Comparison of ENCODE assay signal across 8 cellular contexts in genomic region chr1:159854693-159855192, GRCh38. TPM values are rescaled to one million over a fixed set of nuclear protein-coding genes. Genes with fewer than 3 reads are reported as not detected.
DNase-seq lines count a peak whose midpoint lies in the region; ATAC-seq and TF ChIP-seq lines count a peak whose summit lies in the region.

No MANE protein-coding gene starts in this region.

- H3K4me1 Mint-ChIP-seq in activated CD4-positive, alpha-beta memory T cell treated with anti-CD3 and anti-CD28 coated beads, Interleukin-2, amount 10 ng/mL, durations not matched to agents 7 days and 5 days: peaks cover 10% of the 10 kb centered on the region

- ATAC-seq in GM18517 (IDR thresholded peaks at IDR 0.05; ENCODE audit: unreplicated experiment) (peak; percentile 76), HG02970 (IDR thresholded peaks at IDR 0.05; ENCODE audit: low FRiP score, unreplicated experiment) (peak; percentile 76)

- no peaks in the 10 kb centered on the region for H3K9me2 ChIP-seq in OCI-LY7 (ENCODE audit: insufficient read depth, low read length)

- no peaks in the 10 kb centered on the region for H3K27me3 ChIP-seq in liver (ENCODE audit: control insufficient read depth in 4 of 4, insufficient read depth in 4 of 4, low read length in 3 of 4)

- CTCF ChIA-PET in activated CD4-positive, alpha-beta memory T cell treated with anti-CD3 and anti-CD28 coated beads, Interleukin-2, amount 10 ng/mL, durations not matched to agents 7 days and 5 days (lab: Charles Lee): interaction anchor here (1.1 to 4.5 kb wide), 2 partner anchors 35 to 56 kb away, joined by 5 to 21 read pairs; no protein-coding TSS in a partner anchor
- CTCF ChIA-PET in OCI-LY7 (lab: Charles Lee; ENCODE audit: unreplicated experiment): no interaction called here

- H3K9me3 ChIP-seq in liver (ENCODE audit: control insufficient read depth in 4 of 4, low read length in 3 of 4): no peaks in the 10 kb centered on the region
- no peaks in the 10 kb centered on the region for H3K9me3 ChIP-seq in OCI-LY7 (ENCODE audit: low read length)

- no peaks in the 10 kb centered on the region for H3K79me2 ChIP-seq in OCI-LY7 (ENCODE audit: insufficient read depth, low read depth, low read length)

- H3K4me3 ChIP-seq in liver (ENCODE audit: low read depth in 1 of 3, low read length in 3 of 3) (peak overlapping the region in 2 of 3 donors; percentile 46 to 54), OCI-LY7 (ENCODE audit: low read depth, low read length, poor library complexity, severe bottlenecking) (no peak overlapping the region)

- intact Hi-C loops in OCI-LY7 (cut with micrococcal nuclease; ENCODE audit: unreplicated experiment): no loop called here

- no peaks in the 10 kb centered on the region for H4K20me1 ChIP-seq in OCI-LY7 (ENCODE audit: insufficient read depth, low read length)

- no TSS peak for BruUV-seq in OCI-LY7 (replicated peaks; lab: Mats Ljungman, UMichigan)

- WGBS in liver: 1% methylated on average over 59 of the region's 59 CpGs

- no peak for TF ChIP-seq RAD21 in liver (IDR thresholded peaks at IDR 0.05)

- TF ChIP-seq CTCF in liver (IDR thresholded peaks at IDR 0.05; ENCODE audit: low read depth, low read length, missing input control) (no peak), OCI-LY7 (conservative IDR thresholded peaks at IDR 0.05; ENCODE audit: low read length) (no peak)

- DNase-seq in NCI-H345 treated with DMSO at 0.1 percent for 48 hours (lab: John Stamatoyannopoulos, UW; ENCODE audit: unreplicated experiment) (peak; percentile 53), dermis blood vessel endothelial cell (peak; percentile 83), OCI-LY7 (ENCODE audit: low spot score) (no peak)
- DNase-seq in activated CD4-positive, alpha-beta memory T cell treated with anti-CD3 and anti-CD28 coated beads, Interleukin-2, amount 10 ng/mL, durations not matched to agents 7 days and 5 days: peak; percentile 82
- peak; percentile 38 for DNase-seq in stimulated activated CD4-positive, alpha-beta T cell treated with anti-CD3 and anti-CD28 coated beads, Interleukin-2, amount 100 ng/mL, for 4 hours (ENCODE audit: low read depth)

- no peak overlapping the region for H3K4me2 ChIP-seq in OCI-LY7 (ENCODE audit: low read length)

- H3K4me3 Mint-ChIP-seq in activated CD4-positive, alpha-beta memory T cell treated with anti-CD3 and anti-CD28 coated beads, Interleukin-2, amount 10 ng/mL, durations not matched to agents 7 days and 5 days: peak overlapping the region; percentile 78

- H3K27ac Mint-ChIP-seq in activated CD4-positive, alpha-beta memory T cell treated with anti-CD3 and anti-CD28 coated beads, Interleukin-2, amount 10 ng/mL, durations not matched to agents 7 days and 5 days: peak overlapping the region; percentile 27

- no peaks in the 10 kb centered on the region for H3K27me3 Mint-ChIP-seq in activated CD4-positive, alpha-beta memory T cell treated with anti-CD3 and anti-CD28 coated beads, Interleukin-2, amount 10 ng/mL, durations not matched to agents 7 days and 5 days

- H3K9ac ChIP-seq in liver (ENCODE audit: low read depth in 1 of 2, low read length in 2 of 2): no peak overlapping the region

- H3K9me3 Mint-ChIP-seq in activated CD4-positive, alpha-beta memory T cell treated with anti-CD3 and anti-CD28 coated beads, Interleukin-2, amount 10 ng/mL, durations not matched to agents 7 days and 5 days: no peaks in the 10 kb centered on the region

- H3K4me1 ChIP-seq in liver (ENCODE audit: control insufficient read depth in 4 of 4, insufficient read depth in 4 of 4, low read length in 3 of 4) (peaks cover 4 to 12% (median 7%) of the 10 kb centered on the region in 4 donors), OCI-LY7 (ENCODE audit: insufficient read depth, low read length, poor library complexity, severe bottlenecking) (no peaks in the 10 kb centered on the region)

- no peaks in the 10 kb centered on the region for H3K36me3 ChIP-seq in liver (ENCODE audit: control insufficient read depth in 4 of 4, insufficient read depth in 3 of 4, low read depth in 1 of 4, low read length in 3 of 4)
- H3K36me3 ChIP-seq in OCI-LY7 (ENCODE audit: insufficient read depth, low read length): no peaks in the 10 kb centered on the region

- H3K36me3 Mint-ChIP-seq in activated CD4-positive, alpha-beta memory T cell treated with anti-CD3 and anti-CD28 coated beads, Interleukin-2, amount 10 ng/mL, durations not matched to agents 7 days and 5 days (ENCODE audit: low read depth): no peaks in the 10 kb centered on the region

- POLR2A ChIA-PET in activated CD4-positive, alpha-beta memory T cell treated with anti-CD3 and anti-CD28 coated beads, Interleukin-2, amount 10 ng/mL, durations not matched to agents 7 days and 5 days (lab: Charles Lee): interaction anchor here (1.3 to 1.5 kb wide), 3 partner anchors 13 to 55 kb away, joined by 3 to 5 read pairs (median 4); partner anchors contain the start of gene SLAMF8
- POLR2A ChIA-PET in OCI-LY7 (lab: Charles Lee): no interaction called here

- no peak overlapping the region for H2AFZ ChIP-seq in OCI-LY7 (ENCODE audit: low read length)

- H3K27ac ChIP-seq in liver (ENCODE audit: low read depth in 1 of 2, low read length in 2 of 2) (peak overlapping the region; percentile 56 to 75), OCI-LY7 (ENCODE audit: low read depth, low read length, poor library complexity, severe bottlenecking) (no peak overlapping the region)

TF ChIP-seq in liver, 16 proteins besides CTCF, POLR2A, EP300 and RAD21:
- TF ChIP-seq GABPA (IDR thresholded peaks at IDR 0.05 in 1 of 2, conservative IDR thresholded peaks at IDR 0.05 in 1 of 2) (no peak), SP1 (IDR thresholded peaks at IDR 0.05) (no peak), FOXA2 (IDR thresholded peaks at IDR 0.05) (no peak), RXRA (IDR thresholded peaks at IDR 0.05) (no peak), MAX (IDR thresholded peaks at IDR 0.05) (no peak)

RNA-seq across cellular contexts. Expression of gene VSIG8, which starts 7.7 kb away (rescaled TPM):
- not detected for total RNA-seq in activated CD4-positive, alpha-beta memory T cell treated with anti-CD3 and anti-CD28 coated beads, Interleukin-2, amount 10 ng/mL, durations not matched to agents 7 days and 5 days
- total RNA-seq in dermis blood vessel endothelial cell (0.09 TPM in 1 of 2 replicates, not detected in the other), liver (under 1 TPM in 1 of 2 donors, not detected in 1; 0.08 TPM), OCI-LY7 (2022) (not detected in 2 replicates)
- not detected for polyA plus RNA-seq in liver
- total RNA-seq in OCI-LY7 (2014; rRNA removed; shearing (Covaris generic)): not detected in 2 replicates

RNA-seq across cellular contexts. Expression of gene SLAMF8, which starts 28.1 kb away (rescaled TPM):
- total RNA-seq in activated CD4-positive, alpha-beta memory T cell treated with anti-CD3 and anti-CD28 coated beads, Interleukin-2, amount 10 ng/mL, durations not matched to agents 7 days and 5 days: under 1 TPM; 0.10 to 0.15 TPM
- not detected in 2 replicates for total RNA-seq in dermis blood vessel endothelial cell
- 1 to 10 TPM in 1 of 2 donors, under 1 TPM in 1; 0.28 to 1.2 TPM for total RNA-seq in liver
- 1 to 10 TPM; 1.1 to 1.6 TPM for polyA plus RNA-seq in liver
- total RNA-seq in OCI-LY7 (2014; rRNA removed; shearing (Covaris generic)): not detected in 2 replicates
- not detected in 2 replicates for total RNA-seq in OCI-LY7 (2022)

RNA-seq across cellular contexts. Expression of gene CFAP45, which starts 45.2 kb away (rescaled TPM):
- total RNA-seq in activated CD4-positive, alpha-beta memory T cell treated with anti-CD3 and anti-CD28 coated beads, Interleukin-2, amount 10 ng/mL, durations not matched to agents 7 days and 5 days: 1 to 10 TPM; 1.0 to 1.3 TPM
- total RNA-seq in dermis blood vessel endothelial cell: 0.17 and 0.19 TPM in 2 replicates
- total RNA-seq in liver: not detected
- under 1 TPM; 0.03 to 0.24 TPM for polyA plus RNA-seq in liver
- total RNA-seq in OCI-LY7 (2014; rRNA removed; shearing (Covaris generic)): 0.57 TPM in 1 of 2 replicates, not detected in the other
- 0.63 and 0.85 TPM in 2 replicates for total RNA-seq in OCI-LY7 (2022)

RNA-seq across cellular contexts. Expression of gene FCRL6, which starts 52.6 kb away (rescaled TPM):
- total RNA-seq in activated CD4-positive, alpha-beta memory T cell treated with anti-CD3 and anti-CD28 coated beads, Interleukin-2, amount 10 ng/mL, durations not matched to agents 7 days and 5 days: not detected
- total RNA-seq in dermis blood vessel endothelial cell: not detected in 2 replicates
- total RNA-seq in liver: 1 to 10 TPM in 1 of 2 donors, under 1 TPM in 1; 0.09 to 2.7 TPM
- 1 to 10 TPM in 1 of 2 donors, under 1 TPM in 1; 0.40 to 1.0 TPM for polyA plus RNA-seq in liver
- not detected in 2 replicates for total RNA-seq in OCI-LY7 (2014; rRNA removed; shearing (Covaris generic))
- total RNA-seq in OCI-LY7 (2022): not detected in 2 replicates
